ENCODE assay signal across 8 cellular contexts in the genomic region with DNA sequence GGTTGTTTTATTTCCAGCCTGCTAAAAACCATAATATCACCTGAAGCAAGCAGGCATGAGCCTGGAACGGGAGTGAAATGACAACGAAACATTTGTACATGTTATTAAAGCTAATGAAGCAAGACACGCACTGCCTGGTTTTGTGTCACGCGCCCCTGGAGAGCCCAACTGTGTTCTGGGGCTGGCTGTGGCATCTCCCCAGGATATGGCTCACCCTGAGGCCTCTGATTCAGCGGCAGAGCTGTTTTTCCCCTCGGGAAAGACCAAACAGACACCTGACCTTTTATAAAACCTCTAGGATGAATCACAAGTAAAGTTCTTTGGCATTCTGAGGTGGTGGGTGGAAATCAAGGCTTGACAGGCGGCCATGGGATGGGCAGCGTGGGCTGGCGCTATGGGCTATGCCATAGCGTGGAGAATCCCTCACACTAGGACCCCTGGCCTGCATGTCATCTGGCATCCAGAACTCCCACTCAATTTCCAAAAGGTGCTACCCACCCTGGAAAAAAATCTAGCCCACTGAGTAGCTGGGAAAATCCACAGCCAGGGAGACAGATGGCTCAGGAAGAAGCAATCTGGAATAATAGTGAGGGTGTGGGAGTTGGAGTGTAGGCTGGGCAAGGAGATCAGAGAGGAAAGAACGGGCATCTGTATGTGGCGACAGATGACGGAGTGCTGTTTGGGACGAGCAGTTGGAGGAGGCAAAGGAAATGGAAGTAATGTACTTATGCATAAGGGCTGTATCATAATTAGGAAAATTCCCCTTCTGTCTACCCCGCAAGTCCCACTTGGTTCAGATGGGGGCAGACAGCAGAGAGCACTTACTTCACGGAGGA.
DNase-seq lines count a peak whose midpoint lies in the region; ATAC-seq and TF ChIP-seq lines count a peak whose summit lies in the region.

No MANE protein-coding gene starts in this region.

- H3K4me3 ChIP-seq in AG04449 (ENCODE audit: low read depth, low read length) (no peak overlapping the region), SJCRH30 (no peak overlapping the region)

- H3K36me3 ChIP-seq in SJCRH30 = no peaks in the 10 kb centered on the region

- H3K27me3 ChIP-seq in SJCRH30 = peaks cover 11% of the 10 kb centered on the region; the same call in 1 of the 2 replicates

- POLR2A ChIA-PET in AG04449 (lab: Yijun Ruan, JAX) = interaction anchor here (0.6 to 1.7 kb wide), 5 partner anchors 15 to 317 kb away, joined by 3 to 6 read pairs (median 4); no protein-coding TSS in a partner anchor

- H3K9me3 ChIP-seq in SJCRH30 (replicated peaks) = no peaks in the 10 kb centered on the region

- no peak for TF ChIP-seq CTCF in AG04449 (IDR thresholded peaks at IDR 0.05; ENCODE audit: insufficient read depth, low read length, missing control alignments)

- DNase-seq in AG04449 (ENCODE audit: low read depth, low spot score) (peak; percentile 85), HPDE6-E6E7 (ENCODE audit: extremely low spot score) (peak; percentile 73), amniotic epithelial cell (ENCODE audit: low read depth) (peak; percentile 96), kidney glomerular epithelial cell (lab: John Stamatoyannopoulos, UW) (peak; percentile 93), NOMO-1 treated with DMSO at 0.1 percent for 48 hours (lab: John Stamatoyannopoulos, UW; ENCODE audit: unreplicated experiment) (no peak), SJCRH30 (no peak)

- H3K27ac ChIP-seq in SJCRH30 = no peak overlapping the region

- CTCF ChIA-PET in AG04449 (lab: Yijun Ruan, JAX) = interaction anchor here (0.9 to 1.3 kb wide), 3 partner anchors 13 to 154 kb away, joined by 3 to 4 read pairs (median 3); no protein-coding TSS in a partner anchor

- H3K4me1 ChIP-seq in SJCRH30 = no peaks in the 10 kb centered on the region

- ATAC-seq in GM19452 (IDR thresholded peaks at IDR 0.05; ENCODE audit: unreplicated experiment) (no peak), HG03460 (IDR thresholded peaks at IDR 0.05; ENCODE audit: unreplicated experiment) (no peak)

Comparison
In these comparisons a context has a peak if more than half of its experiments do, and no peak if none do; other contexts are left out.
1. DNase-seq: peak in AG04449 (single experiment), HPDE6-E6E7 (single experiment), amniotic epithelial cell (single experiment) and kidney glomerular epithelial cell (single experiment); none in NOMO-1 treated with DMSO at 0.1 percent for 48 hours (single experiment) and SJCRH30 (0 of 2).